In the genomic region with DNA sequence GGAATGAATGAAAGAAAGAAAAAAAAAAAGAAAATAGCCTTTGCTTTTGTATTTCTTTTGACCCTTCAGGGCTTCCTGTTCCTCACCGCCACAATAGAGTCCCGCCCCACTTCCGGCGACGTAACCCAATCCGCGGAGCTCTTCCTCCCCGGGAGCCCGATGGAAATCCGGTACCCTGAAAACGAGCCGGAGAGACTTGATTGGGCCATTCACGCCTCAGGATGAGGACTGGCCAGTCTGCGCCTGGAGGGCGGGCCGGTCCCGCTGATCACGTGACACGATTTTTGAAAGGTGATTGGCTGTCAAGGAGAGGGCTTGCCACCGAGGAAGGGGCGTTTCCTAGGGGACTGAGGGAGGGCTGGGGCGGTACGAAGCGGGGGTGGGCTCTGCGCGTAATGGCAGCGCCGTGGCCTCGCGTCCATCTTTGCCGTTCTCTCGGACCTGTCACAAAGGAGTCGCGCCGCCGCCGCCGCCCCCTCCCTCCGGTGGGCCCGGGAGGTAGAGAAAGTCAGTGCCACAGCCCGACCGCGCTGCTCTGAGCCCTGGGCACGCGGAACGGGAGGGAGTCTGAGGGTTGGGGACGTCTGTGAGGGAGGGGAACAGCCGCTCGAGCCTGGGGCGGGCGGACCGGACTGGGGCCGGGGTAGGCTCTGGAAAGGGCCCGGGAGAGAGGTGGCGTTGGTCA, we compare ENCODE assay signal across 8 cellular contexts. TPM values are rescaled to one million over a fixed set of nuclear protein-coding genes. Genes with fewer than 3 reads are reported as not detected.
DNase-seq lines count a peak whose midpoint lies in the region; ATAC-seq, FAIRE-seq and TF ChIP-seq lines count a peak whose summit lies in the region.

PSME3IP1 (minus strand) TSS at position 95 of the 685 bp plus-strand sequence. CDS start 12,185 bp downstream, outside the sequence.
RSPRY1 (plus strand) TSS at position 385 of the 685 bp plus-strand sequence. CDS start 18,330 bp downstream, outside the sequence.

- ATAC-seq in GM18505 (IDR thresholded peaks at IDR 0.05; ENCODE audit: unreplicated experiment) = peak; percentile 82
- ATAC-seq in HG02973 (IDR thresholded peaks at IDR 0.05; ENCODE audit: unreplicated experiment) = peak; percentile 80
- peak; percentile 98 for ATAC-seq in right cardiac atrium

- H2AFZ ChIP-seq in astrocyte (ENCODE audit: low read depth, low read length) = peak within 1 kb of the TSS; percentile 90

- no peaks in the 10 kb centered on the region for H3K27me3 Mint-ChIP-seq in astrocyte (ENCODE audit: low read depth, unreplicated experiment)

- H3K9ac ChIP-seq in astrocyte (ENCODE audit: low read length) = peak within 1 kb of the TSS; percentile 97

- H3K27me3 ChIP-seq in astrocyte (ENCODE audit: insufficient read depth, low read length) = no peaks in the 10 kb centered on the region
- H3K27me3 ChIP-seq in right cardiac atrium (ENCODE audit: control insufficient read depth, insufficient read depth) = no peaks in the 10 kb centered on the region
- H3K27me3 ChIP-seq in uterus = no peaks in the 10 kb centered on the region

- peak; percentile 41 for FAIRE-seq in astrocyte (lab: Jason Lieb, UNC)

- TF ChIP-seq POLR2A in GM18505 (IDR thresholded peaks at IDR 0.05; ENCODE audit: borderline replicate concordance, extremely low read depth, insufficient read depth, insufficient read length) = peak; percentile 74
- peak; percentile 74 to 88 for TF ChIP-seq POLR2A in uterus (IDR thresholded peaks at IDR 0.05)

- H3K36me3 Mint-ChIP-seq in astrocyte (ENCODE audit: low read depth, unreplicated experiment) = no peaks in the 10 kb centered on the region

- H3K27ac Mint-ChIP-seq in astrocyte (ENCODE audit: unreplicated experiment) = peak within 1 kb of the TSS; percentile 99

- peaks cover 21% of the 10 kb centered on the region for H3K4me1 ChIP-seq in astrocyte (ENCODE audit: insufficient read depth, low read length)
- peaks cover 2% of the 10 kb centered on the region for H3K4me1 ChIP-seq in right cardiac atrium (ENCODE audit: control insufficient read depth, insufficient read depth, low read length)
- peaks cover 0 to 5% of the 10 kb centered on the region in 2 donors for H3K4me1 ChIP-seq in uterus

- H3K4me1 Mint-ChIP-seq in astrocyte (ENCODE audit: low read depth, unreplicated experiment) = peaks cover 26% of the 10 kb centered on the region

- TF ChIP-seq CTCF in astrocyte (IDR thresholded peaks at IDR 0.05; ENCODE audit: insufficient read depth, low read depth, low read length) (no peak), uterus (IDR thresholded peaks at IDR 0.05) (peak in 1 of 4 experiments; percentile 8)

- H3K9me3 ChIP-seq in astrocyte (ENCODE audit: insufficient read depth, low read depth, low read length) (no peaks in the 10 kb centered on the region), right cardiac atrium (ENCODE audit: control insufficient read depth, low read length) (no peaks in the 10 kb centered on the region), uterus (no peaks in the 10 kb centered on the region)

- under 1% methylated on average over 55 of the region's 55 CpGs for WGBS in right cardiac atrium

- H3K27ac ChIP-seq in astrocyte (ENCODE audit: low read depth, low read length) (peak within 1 kb of the TSS; percentile 94), right cardiac atrium (ENCODE audit: low read length) (peak within 1 kb of the TSS; percentile 94), uterus (peak within 1 kb of the TSS; percentile 88 to 95)

- H3K4me2 ChIP-seq in astrocyte (ENCODE audit: low read length) = peak within 1 kb of the TSS; percentile 96

- peak within 1 kb of the TSS; percentile 89 for H3K4me3 ChIP-seq in astrocyte (ENCODE audit: insufficient read depth, low read depth, low read length)
- peak within 1 kb of the TSS; percentile 88 for H3K4me3 ChIP-seq in right cardiac atrium (ENCODE audit: low read length)
- H3K4me3 ChIP-seq in uterus = peak within 1 kb of the TSS; percentile 83 to 96

- H4K20me1 ChIP-seq in astrocyte (ENCODE audit: insufficient read depth, low read length) = peaks cover 36% of the 10 kb centered on the region

- peaks cover 94% of the 10 kb centered on the region for H3K79me2 ChIP-seq in astrocyte (ENCODE audit: insufficient read depth, low read length)

- H3K36me3 ChIP-seq in astrocyte (ENCODE audit: insufficient read depth, low read length) (no peaks in the 10 kb centered on the region), uterus (no peaks in the 10 kb centered on the region)

- H3K9me3 Mint-ChIP-seq in astrocyte (ENCODE audit: unreplicated experiment) = no peaks in the 10 kb centered on the region

- intact Hi-C loops in right cardiac atrium (cut with DNase I) (no loop called here), uterus (cut with DNase I; ENCODE audit: low total_unique reads) (no loop called here)

- DNase-seq in NCI-H2029 (lab: John Stamatoyannopoulos, UW) = peak; percentile 93
- peak; percentile 99 for DNase-seq in T-helper 22 cell (ENCODE audit: low read depth)
- DNase-seq in astrocyte (ENCODE audit: low read depth) = peak; percentile 98
- DNase-seq in right cardiac atrium = peak; percentile 97 to 98 (median 98)
- DNase-seq in pulmonary artery endothelial cell (ENCODE audit: low read depth, low spot score) = peak; percentile 97
- peak; percentile 98 to 99 for DNase-seq in uterus

- H3K4me3 Mint-ChIP-seq in astrocyte (ENCODE audit: unreplicated experiment) = peak within 1 kb of the TSS; percentile 100

RNA-seq across cellular contexts. Expression of gene PSME3IP1, which starts in this region (rescaled TPM):
- total RNA-seq in astrocyte (71.9 and 78.8 TPM in 2 replicates), right cardiac atrium (10 to 100 TPM; 63.6 to 68.7 (median 65.0) TPM), pulmonary artery endothelial cell (67.7 and 79.1 TPM in 2 replicates), uterus (100 to 1,000 TPM in 1 of 4 donors, 10 to 100 TPM in 3; 45.3 to 323 (median 75.1) TPM)
- polyA plus RNA-seq in right cardiac atrium = 57.8 TPM

RNA-seq across cellular contexts. Expression of gene RSPRY1, which starts in this region (rescaled TPM):
- total RNA-seq in astrocyte (76.8 TPM in 2 replicates), right cardiac atrium (10 to 100 TPM; 13.7 to 21.1 (median 17.4) TPM), pulmonary artery endothelial cell (65.5 and 90.7 TPM in 2 replicates), uterus (10 to 100 TPM; 27.9 to 77.7 (median 53.2) TPM)
- 7.3 TPM for polyA plus RNA-seq in right cardiac atrium

Comparison
In these comparisons a context has a peak if more than half of its experiments do, and no peak if none do; other contexts are left out.
1. Peak in every context shown above with its lines: DNase-seq, ATAC-seq, H3K4me3 ChIP-seq and H3K27ac ChIP-seq.